ENCODE assay signal across 8 cellular contexts in genomic region chr7:7566651-7567611, GRCh38. TPM values are rescaled to one million over a fixed set of nuclear protein-coding genes. Genes with fewer than 3 reads are reported as not detected.
A peak's percentile ranks its signal among the peaks of the same experiment; 100 is the strongest.
DNase-seq lines count a peak whose midpoint lies in the region; ATAC-seq and TF ChIP-seq lines count a peak whose summit lies in the region.

MIOS (plus strand) TSS chr7:7566884; CDS start chr7:7572476, 5,592 bp downstream.

- H3K4me1 ChIP-seq in RWPE2 (ENCODE audit: insufficient read depth, poor library complexity, severe bottlenecking), result peaks cover 15% of the 10 kb centered on the region

- H3K4me3 Mint-ChIP-seq in natural killer cell treated with Interleukin-12 subunit alpha and Interleukin-12 subunit beta and Interleukin-15 and Interleukin-18, amount 100 ng/mL, for 72 hours, result peak within 1 kb of the TSS; percentile 88

- peak; percentile 71 for ATAC-seq in GM21390 (IDR thresholded peaks at IDR 0.05; ENCODE audit: unreplicated experiment)
- ATAC-seq in RWPE2 (ENCODE audit: low read depth), result peak; percentile 77
- peak; percentile 94 to 95 for ATAC-seq in natural killer cell treated with Interleukin-12 subunit alpha and Interleukin-12 subunit beta and Interleukin-15 and Interleukin-18, amount 100 ng/mL, for 72 hours
- peak; percentile 91 for ATAC-seq in stimulated activated naive CD8-positive, alpha-beta T cell treated with anti-CD3 and anti-CD28 coated beads, Interleukin-15, Interleukin-2, amounts not matched to agents 100 U/mL and 50 U/mL, for 24 hours

- DNase-seq in DMS153 treated with DMSO at 0.1 percent for 48 hours (lab: John Stamatoyannopoulos, UW; ENCODE audit: unreplicated experiment) (peak; percentile 84), HUDEP-2 (lab: John Stamatoyannopoulos, UW; ENCODE audit: unreplicated experiment in 76 of 76) (peak in 73 of 76 experiments; percentile 10 to 88 (median 69)), RWPE2 (ENCODE audit: low spot score) (peak; percentile 73), fibroblast of peridontal ligament (ENCODE audit: extremely low read depth) (peak; percentile 66)
- DNase-seq in activated T-helper 9 cell treated with anti-CD3 and anti-CD28 coated beads, Interleukin-2, amount 50 U/mL, for 16 hours (ENCODE audit: low read depth), result peak; percentile 77
- peak; percentile 90 for DNase-seq in natural killer cell treated with Interleukin-12 subunit alpha and Interleukin-12 subunit beta and Interleukin-15 and Interleukin-18, amount 100 ng/mL, for 72 hours (ENCODE audit: low spot score)
- peak; percentile 87 for DNase-seq in stimulated activated naive CD8-positive, alpha-beta T cell treated with anti-CD3 and anti-CD28 coated beads, Interleukin-15, Interleukin-2, amounts not matched to agents 100 U/mL and 50 U/mL, for 24 hours

- H3K36me3 Mint-ChIP-seq in natural killer cell treated with Interleukin-12 subunit alpha and Interleukin-12 subunit beta and Interleukin-15 and Interleukin-18, amount 100 ng/mL, for 72 hours, result peaks cover 11% of the 10 kb centered on the region

- peak within 1 kb of the TSS; percentile 83 for H3K4me3 ChIP-seq in RWPE2 (ENCODE audit: severe bottlenecking)

- peak within 1 kb of the TSS; percentile 75 for H3K27ac Mint-ChIP-seq in natural killer cell treated with Interleukin-12 subunit alpha and Interleukin-12 subunit beta and Interleukin-15 and Interleukin-18, amount 100 ng/mL, for 72 hours

- peak within 1 kb of the TSS; percentile 81 for H3K27ac ChIP-seq in RWPE2 (ENCODE audit: poor library complexity, severe bottlenecking)

- no peaks in the 10 kb centered on the region for H3K9me3 Mint-ChIP-seq in natural killer cell treated with Interleukin-12 subunit alpha and Interleukin-12 subunit beta and Interleukin-15 and Interleukin-18, amount 100 ng/mL, for 72 hours

- no peaks in the 10 kb centered on the region for H3K27me3 Mint-ChIP-seq in natural killer cell treated with Interleukin-12 subunit alpha and Interleukin-12 subunit beta and Interleukin-15 and Interleukin-18, amount 100 ng/mL, for 72 hours

- H3K27me3 ChIP-seq in RWPE2 (ENCODE audit: insufficient read depth, poor library complexity, severe bottlenecking), result no peaks in the 10 kb centered on the region

- TF ChIP-seq CTCF in RWPE2 (IDR thresholded peaks at IDR 0.05; ENCODE audit: poor library complexity, severe bottlenecking), result no peak

- H3K36me3 ChIP-seq in RWPE2 (ENCODE audit: low read depth), result peaks cover 2% of the 10 kb centered on the region

- peaks cover 27 to 34% of the 10 kb centered on the region in 2 donors for H3K4me1 Mint-ChIP-seq in natural killer cell treated with Interleukin-12 subunit alpha and Interleukin-12 subunit beta and Interleukin-15 and Interleukin-18, amount 100 ng/mL, for 72 hours (ENCODE audit: low read depth in 2 of 2)

- H3K9me3 ChIP-seq in RWPE2 (ENCODE audit: severe bottlenecking), result no peaks in the 10 kb centered on the region

RNA-seq across cellular contexts. Expression of gene MIOS, which starts in this region (rescaled TPM):
- 10 to 100 TPM; 22.0 to 33.8 TPM for total RNA-seq in natural killer cell treated with Interleukin-12 subunit alpha and Interleukin-12 subunit beta and Interleukin-15 and Interleukin-18, amount 100 ng/mL, for 72 hours

Comparison
In these comparisons a context has a peak if more than half of its experiments do, and no peak if none do; other contexts are left out.
1. Peak in every context shown above with its lines: DNase-seq, ATAC-seq, H3K4me3 ChIP-seq and H3K27ac ChIP-seq.